ENCODE assay signal across 8 cellular contexts in the genomic region with DNA sequence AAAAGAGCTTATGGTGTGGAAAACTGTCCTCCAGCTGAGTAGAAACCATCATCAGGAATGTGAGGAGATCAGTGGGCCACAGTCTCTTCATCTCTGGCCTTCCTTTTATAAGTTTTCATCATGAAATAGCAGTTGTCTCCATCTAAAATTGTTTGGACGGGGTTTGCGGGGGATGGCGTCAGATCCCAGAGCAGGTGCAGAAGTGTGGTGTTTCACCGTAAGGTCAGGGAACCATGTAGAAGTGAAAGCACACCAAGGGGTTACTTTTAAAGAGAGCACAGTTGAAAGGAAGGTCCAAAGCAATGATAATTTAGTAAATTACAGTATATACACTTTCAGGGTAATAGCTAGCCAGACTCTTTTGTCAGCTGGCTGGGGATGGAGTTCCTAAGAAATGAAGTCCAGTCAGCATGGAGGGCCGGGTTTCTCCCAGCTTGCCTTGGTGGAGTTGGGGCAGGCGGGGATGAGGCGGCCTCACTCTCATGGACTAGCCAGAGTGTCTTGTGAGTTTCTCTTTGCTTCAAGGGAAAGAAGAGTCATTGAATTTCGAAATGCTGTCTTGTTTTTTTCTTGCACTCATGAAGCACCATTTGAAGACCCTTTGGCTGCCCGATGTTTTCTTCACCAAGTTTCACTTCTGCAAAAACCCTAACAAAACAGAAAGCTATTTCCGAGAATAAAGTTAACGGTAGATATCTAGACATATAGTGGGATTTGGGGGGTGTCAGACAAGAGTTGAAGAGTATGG.
A peak's percentile ranks its signal among the peaks of the same experiment; 100 is the strongest.
DNase-seq lines count a peak whose midpoint lies in the region; ATAC-seq and TF ChIP-seq lines count a peak whose summit lies in the region.

No MANE protein-coding gene starts in this region.

- H3K27ac ChIP-seq in SU-DHL-6 (ENCODE audit: low read depth, low read length) (peak overlapping the region; percentile 82), stomach (peak overlapping the region in 3 of 5 donors; percentile 5 to 69 (median 26)), gastrocnemius medialis (no peak overlapping the region)

- no peaks in the 10 kb centered on the region for H3K9me2 ChIP-seq in SU-DHL-6 (replicated peaks; ENCODE audit: insufficient read depth, low read length)

- H3K4me1 Mint-ChIP-seq in activated CD4-positive, alpha-beta T cell treated with anti-CD3 and anti-CD28 coated beads, Interleukin-2, amount 10 ng/mL, durations not matched to agents 24 days and 14 days = peaks cover 54% of the 10 kb centered on the region
- H3K4me1 Mint-ChIP-seq in activated CD4-positive, alpha-beta T cell treated with anti-CD3 and anti-CD28 coated beads for 36 hours = peaks cover 32% of the 10 kb centered on the region

- no peaks in the 10 kb centered on the region for H3F3A ChIP-seq in SU-DHL-6 (ENCODE audit: insufficient read depth)

- CTCF ChIA-PET in activated CD4-positive, alpha-beta T cell treated with anti-CD3 and anti-CD28 coated beads for 36 hours (lab: Charles Lee) = interaction anchor here (1.3 kb wide), 1 partner anchor 10 kb away, joined by 4 read pairs; no protein-coding TSS in a partner anchor

- peaks cover 10 to 60% (median 33%) of the 10 kb centered on the region in 4 donors for H3K4me1 ChIP-seq in stomach
- peaks cover 0 to 1% of the 10 kb centered on the region in 2 donors for H3K4me1 ChIP-seq in gastrocnemius medialis

- H3K27ac Mint-ChIP-seq in activated CD4-positive, alpha-beta T cell treated with anti-CD3 and anti-CD28 coated beads, Interleukin-2, amount 10 ng/mL, durations not matched to agents 24 days and 14 days = peak overlapping the region; percentile 66
- H3K27ac Mint-ChIP-seq in activated CD4-positive, alpha-beta T cell treated with anti-CD3 and anti-CD28 coated beads for 36 hours = no peak overlapping the region

- no peak for TF ChIP-seq POLR2A in stomach (IDR thresholded peaks at IDR 0.05)
- TF ChIP-seq POLR2A in gastrocnemius medialis (IDR thresholded peaks at IDR 0.05) = no peak

- POLR2A ChIA-PET in activated CD4-positive, alpha-beta T cell treated with anti-CD3 and anti-CD28 coated beads for 36 hours (lab: Charles Lee) = no interaction called here

- ATAC-seq in activated CD4-positive, alpha-beta T cell treated with anti-CD3 and anti-CD28 coated beads for 36 hours = no peak
- peak; percentile 53 for ATAC-seq in HG02943 (IDR thresholded peaks at IDR 0.05; ENCODE audit: low read depth, unreplicated experiment)
- no peak for ATAC-seq in gastrocnemius medialis

- no peaks in the 10 kb centered on the region for H4K20me1 ChIP-seq in SU-DHL-6 (ENCODE audit: low read depth, low read length)

- TF ChIP-seq CTCF in SU-DHL-6 (IDR thresholded peaks at IDR 0.05; ENCODE audit: insufficient read depth, low read length, poor library complexity, severe bottlenecking) = no peak
- no peak for TF ChIP-seq CTCF in stomach (IDR thresholded peaks at IDR 0.05)
- no peak for TF ChIP-seq CTCF in gastrocnemius medialis (IDR thresholded peaks at IDR 0.05 in 4 of 5, conservative IDR thresholded peaks at IDR 0.05 in 1 of 5)

- H3K9ac ChIP-seq in SU-DHL-6 (ENCODE audit: low read length) = peak overlapping the region; percentile 28; the same call in 1 of the 2 replicates

- intact Hi-C loops in activated CD4-positive, alpha-beta T cell treated with anti-CD3 and anti-CD28 coated beads, Interleukin-2, amount 10 ng/mL, durations not matched to agents 24 days and 14 days (cut with micrococcal nuclease) = no loop called here
- intact Hi-C loops in activated CD4-positive, alpha-beta T cell treated with anti-CD3 and anti-CD28 coated beads for 36 hours (cut with DNase I, micrococcal nuclease) = no loop called here
- intact Hi-C loops in stomach (cut with DNase I; ENCODE audit: low total_unique reads) = no loop called here
- intact Hi-C loops in gastrocnemius medialis (cut with DNase I; ENCODE audit: low total_unique reads) = no loop called here

- H3K79me2 ChIP-seq in SU-DHL-6 (ENCODE audit: insufficient read depth, low read length) = no peaks in the 10 kb centered on the region

- H3K9me3 ChIP-seq in SU-DHL-6 (ENCODE audit: insufficient read depth, low read length) (no peaks in the 10 kb centered on the region), stomach (no peaks in the 10 kb centered on the region), MG63 (no peaks in the 10 kb centered on the region), gastrocnemius medialis (no peaks in the 10 kb centered on the region)

- H3K27me3 Mint-ChIP-seq in activated CD4-positive, alpha-beta T cell treated with anti-CD3 and anti-CD28 coated beads, Interleukin-2, amount 10 ng/mL, durations not matched to agents 24 days and 14 days = no peaks in the 10 kb centered on the region
- H3K27me3 Mint-ChIP-seq in activated CD4-positive, alpha-beta T cell treated with anti-CD3 and anti-CD28 coated beads for 36 hours = no peaks in the 10 kb centered on the region

- H3K4me3 Mint-ChIP-seq in activated CD4-positive, alpha-beta T cell treated with anti-CD3 and anti-CD28 coated beads, Interleukin-2, amount 10 ng/mL, durations not matched to agents 24 days and 14 days = no peak overlapping the region
- no peak overlapping the region for H3K4me3 Mint-ChIP-seq in activated CD4-positive, alpha-beta T cell treated with anti-CD3 and anti-CD28 coated beads for 36 hours

- TF ChIP-seq EP300 in stomach (IDR thresholded peaks at IDR 0.05) = no peak

- no peak for DNase-seq in activated CD4-positive, alpha-beta T cell treated with anti-CD3 and anti-CD28 coated beads, Interleukin-2, amount 10 ng/mL, durations not matched to agents 24 days and 14 days
- no peak for DNase-seq in activated CD4-positive, alpha-beta T cell treated with anti-CD3 and anti-CD28 coated beads for 36 hours
- no peak for DNase-seq in stomach
- no peak for DNase-seq in globus pallidus (ENCODE audit: low spot score)
- no peak for DNase-seq in MG63
- no peak for DNase-seq in gastrocnemius medialis

- H3K36me3 Mint-ChIP-seq in activated CD4-positive, alpha-beta T cell treated with anti-CD3 and anti-CD28 coated beads, Interleukin-2, amount 10 ng/mL, durations not matched to agents 24 days and 14 days (ENCODE audit: low read depth) = peaks cover 56% of the 10 kb centered on the region
- H3K36me3 Mint-ChIP-seq in activated CD4-positive, alpha-beta T cell treated with anti-CD3 and anti-CD28 coated beads for 36 hours (ENCODE audit: low read depth) = peaks cover 41% of the 10 kb centered on the region

- H2AFZ ChIP-seq in SU-DHL-6 (ENCODE audit: low read depth, low read length, severe bottlenecking) = no peak overlapping the region

- in situ Hi-C loops in gastrocnemius medialis (cut with MboI; ENCODE audit: low sequenced_read_pairs in 4 of 4) = no loop called here

- H3K27me3 ChIP-seq in SU-DHL-6 (ENCODE audit: low read length) = no peaks in the 10 kb centered on the region
- no peaks in the 10 kb centered on the region for H3K27me3 ChIP-seq in stomach
- no peaks in the 10 kb centered on the region for H3K27me3 ChIP-seq in MG63
- no peaks in the 10 kb centered on the region for H3K27me3 ChIP-seq in gastrocnemius medialis

- H3K4me3 ChIP-seq in SU-DHL-6 (ENCODE audit: insufficient read depth, low read length, poor library complexity, severe bottlenecking) = peak overlapping the region; percentile 29
- no peak overlapping the region for H3K4me3 ChIP-seq in stomach
- no peak overlapping the region for H3K4me3 ChIP-seq in MG63
- H3K4me3 ChIP-seq in gastrocnemius medialis = no peak overlapping the region

- peak overlapping the region; percentile 82 for H3K4me2 ChIP-seq in SU-DHL-6 (ENCODE audit: low read depth, low read length, poor library complexity, severe bottlenecking)

- WGBS in stomach, 5 donors = 84 to 94% (median 90%) methylated on average over 11 of the region's 11 CpGs

- H3K36me3 ChIP-seq in SU-DHL-6 (ENCODE audit: low read length) (no peaks in the 10 kb centered on the region), stomach (peaks cover 0 to 25% (median 12%) of the 10 kb centered on the region in 4 donors), MG63 (no peaks in the 10 kb centered on the region), gastrocnemius medialis (no peaks in the 10 kb centered on the region)

- H3K9me3 Mint-ChIP-seq in activated CD4-positive, alpha-beta T cell treated with anti-CD3 and anti-CD28 coated beads, Interleukin-2, amount 10 ng/mL, durations not matched to agents 24 days and 14 days = no peaks in the 10 kb centered on the region
- no peaks in the 10 kb centered on the region for H3K9me3 Mint-ChIP-seq in activated CD4-positive, alpha-beta T cell treated with anti-CD3 and anti-CD28 coated beads for 36 hours (ENCODE audit: low read depth)

Comparison
In these comparisons a context has a peak if more than half of its experiments do, and no peak if none do; other contexts are left out.
1. H3K27ac ChIP-seq: peak in SU-DHL-6 (single experiment) and stomach (3 of 5); none in gastrocnemius medialis (0 of 4).